1 cellular context compared by ENCODE assay signal in the genomic region with DNA sequence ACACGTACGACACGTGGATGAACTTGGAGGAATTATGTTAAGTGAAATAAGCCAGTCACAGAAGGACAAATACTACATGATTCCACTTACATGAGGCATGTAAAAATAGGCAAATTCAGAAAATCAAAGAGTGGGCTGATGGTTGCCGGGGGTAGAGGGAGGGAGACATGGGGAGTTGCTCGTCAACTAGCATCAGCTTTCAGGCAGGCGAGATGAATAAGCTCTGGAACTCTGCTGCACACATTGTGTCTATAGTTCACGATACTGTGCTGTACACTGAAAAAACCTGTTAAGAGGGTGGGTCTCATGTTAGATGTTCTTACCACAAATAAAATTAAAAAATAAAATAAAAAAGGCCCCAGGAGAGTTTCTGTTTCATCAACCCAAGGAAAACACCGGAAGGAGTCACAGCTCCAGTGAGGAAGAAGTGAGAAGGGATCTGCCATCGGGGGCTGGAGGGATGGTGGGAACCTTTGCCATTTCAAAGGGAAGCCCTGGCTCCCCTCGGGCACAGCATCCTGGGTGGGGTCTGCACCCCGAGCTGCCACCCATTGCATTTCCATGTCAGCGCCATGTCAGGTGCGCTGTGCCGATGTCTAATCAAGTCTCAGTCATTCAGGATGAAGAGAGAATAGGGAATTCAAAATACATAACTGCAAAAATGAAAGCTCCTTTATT.
TF ChIP-seq lines count a peak whose summit lies in the region.

No MANE protein-coding gene starts in this region.

TF ChIP-seq in HepG2, 621 proteins besides CTCF, POLR2A, EP300 and RAD21 (continued from another document):
- no peak for TF ChIP-seq CBX1 (IDR thresholded peaks at IDR 0.05; ENCODE audit: low read depth)
- TF ChIP-seq ZNF552 (CRISPR knock-in tag; IDR thresholded peaks at IDR 0.05; ENCODE audit: borderline replicate concordance), result no peak
- TF ChIP-seq, protein P1, sequence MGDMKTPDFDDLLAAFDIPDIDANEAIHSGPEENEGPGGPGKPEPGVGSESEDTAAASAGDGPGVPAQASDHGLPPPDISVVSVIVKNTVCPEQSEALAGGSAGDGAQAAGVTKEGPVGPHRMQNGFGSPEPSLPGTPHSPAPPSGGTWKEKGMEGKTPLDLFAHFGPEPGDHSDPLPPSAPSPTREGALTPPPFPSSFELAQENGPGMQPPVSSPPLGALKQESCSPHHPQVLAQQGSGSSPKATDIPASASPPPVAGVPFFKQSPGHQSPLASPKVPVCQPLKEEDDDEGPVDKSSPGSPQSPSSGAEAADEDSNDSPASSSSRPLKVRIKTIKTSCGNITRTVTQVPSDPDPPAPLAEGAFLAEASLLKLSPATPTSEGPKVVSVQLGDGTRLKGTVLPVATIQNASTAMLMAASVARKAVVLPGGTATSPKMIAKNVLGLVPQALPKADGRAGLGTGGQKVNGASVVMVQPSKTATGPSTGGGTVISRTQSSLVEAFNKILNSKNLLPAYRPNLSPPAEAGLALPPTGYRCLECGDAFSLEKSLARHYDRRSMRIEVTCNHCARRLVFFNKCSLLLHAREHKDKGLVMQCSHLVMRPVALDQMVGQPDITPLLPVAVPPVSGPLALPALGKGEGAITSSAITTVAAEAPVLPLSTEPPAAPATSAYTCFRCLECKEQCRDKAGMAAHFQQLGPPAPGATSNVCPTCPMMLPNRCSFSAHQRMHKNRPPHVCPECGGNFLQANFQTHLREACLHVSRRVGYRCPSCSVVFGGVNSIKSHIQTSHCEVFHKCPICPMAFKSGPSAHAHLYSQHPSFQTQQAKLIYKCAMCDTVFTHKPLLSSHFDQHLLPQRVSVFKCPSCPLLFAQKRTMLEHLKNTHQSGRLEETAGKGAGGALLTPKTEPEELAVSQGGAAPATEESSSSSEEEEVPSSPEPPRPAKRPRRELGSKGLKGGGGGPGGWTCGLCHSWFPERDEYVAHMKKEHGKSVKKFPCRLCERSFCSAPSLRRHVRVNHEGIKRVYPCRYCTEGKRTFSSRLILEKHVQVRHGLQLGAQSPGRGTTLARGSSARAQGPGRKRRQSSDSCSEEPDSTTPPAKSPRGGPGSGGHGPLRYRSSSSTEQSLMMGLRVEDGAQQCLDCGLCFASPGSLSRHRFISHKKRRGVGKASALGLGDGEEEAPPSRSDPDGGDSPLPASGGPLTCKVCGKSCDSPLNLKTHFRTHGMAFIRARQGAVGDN (CRISPR knock-in tag; IDR thresholded peaks at IDR 0.05), result 0 out of 2 replicates have a peak, but pooled peaks have one; percentile 27
- TF ChIP-seq ZNF850 (CRISPR knock-in tag; conservative IDR thresholded peaks at IDR 0.05), result no peak
